9 cellular contexts compared by ENCODE assay signal in genomic region chr12:131511803-131512564, GRCh38.
DNase-seq lines count a peak whose midpoint lies in the region; ATAC-seq, FAIRE-seq and TF ChIP-seq lines count a peak whose summit lies in the region.
"Had no signal": no experiment of that assay in that cellular context is flagged by ENCODE, and none has a peak within 500 bp of the region (broad histone marks: within the 10 kb centered on the region; RNA-seq: fewer than 3 reads in every experiment).

No MANE protein-coding gene starts in this region.

- CTCF ChIA-PET in activated CD4-positive, alpha-beta T cell treated with anti-CD3 and anti-CD28 coated beads, Interleukin-2, amount 10 ng/mL, durations not matched to agents 7 days and 5 days (lab: Charles Lee): no interaction called here

- FAIRE-seq in D721Med (lab: Jason Lieb, UNC): no peak
- FAIRE-seq: TTC549 had no signal

- H3K27me3 ChIP-seq in neural progenitor cell: no peaks in the 10 kb centered on the region

- peak; percentile 18 for ATAC-seq in HG02642 (IDR thresholded peaks at IDR 0.05; ENCODE audit: poor library complexity, unreplicated experiment)

- no peak overlapping the region for H3K4me2 ChIP-seq in neural progenitor cell

- no peak overlapping the region for H3K4me3 Mint-ChIP-seq in activated CD4-positive, alpha-beta T cell treated with anti-CD3 and anti-CD28 coated beads, Interleukin-2, amount 10 ng/mL, durations not matched to agents 7 days and 5 days
- H3K4me3 Mint-ChIP-seq in neural progenitor cell: no peak overlapping the region

- H3K27ac ChIP-seq in neural progenitor cell: no peak overlapping the region

- no peaks in the 10 kb centered on the region for H3F3A ChIP-seq in neural progenitor cell (ENCODE audit: low read depth)

- H4K20me1 ChIP-seq in neural progenitor cell (ENCODE audit: low read depth): no peaks in the 10 kb centered on the region

- H3K36me3 ChIP-seq in neural progenitor cell: no peaks in the 10 kb centered on the region

- no peaks in the 10 kb centered on the region for H3K4me1 ChIP-seq in neural progenitor cell

- TF ChIP-seq CTCF in neural progenitor cell (IDR thresholded peaks at IDR 0.05) (no peak), D721Med (IDR thresholded peaks at IDR 0.05; ENCODE audit: insufficient read depth, missing control alignments) (no peak)

- H3K27me3 Mint-ChIP-seq in activated CD4-positive, alpha-beta T cell treated with anti-CD3 and anti-CD28 coated beads, Interleukin-2, amount 10 ng/mL, durations not matched to agents 7 days and 5 days: no peaks in the 10 kb centered on the region
- peaks cover 18% of the 10 kb centered on the region for H3K27me3 Mint-ChIP-seq in neural progenitor cell (ENCODE audit: insufficient read depth, low read depth)

- peaks cover 8% of the 10 kb centered on the region for H3K9me3 Mint-ChIP-seq in activated CD4-positive, alpha-beta T cell treated with anti-CD3 and anti-CD28 coated beads, Interleukin-2, amount 10 ng/mL, durations not matched to agents 7 days and 5 days
- H3K9me3 Mint-ChIP-seq in neural progenitor cell: peaks cover 7% of the 10 kb centered on the region

- POLR2A ChIA-PET in activated CD4-positive, alpha-beta T cell treated with anti-CD3 and anti-CD28 coated beads, Interleukin-2, amount 10 ng/mL, durations not matched to agents 7 days and 5 days (lab: Charles Lee): no interaction called here

- peak overlapping the region; percentile 76 for H3K27ac Mint-ChIP-seq in activated CD4-positive, alpha-beta T cell treated with anti-CD3 and anti-CD28 coated beads, Interleukin-2, amount 10 ng/mL, durations not matched to agents 7 days and 5 days
- H3K27ac Mint-ChIP-seq in neural progenitor cell: peak overlapping the region; percentile 26

- H3K9ac ChIP-seq in neural progenitor cell: no peak overlapping the region

- no peak overlapping the region for H3K4me3 ChIP-seq in neural progenitor cell

- DNase-seq in activated CD4-positive, alpha-beta T cell treated with anti-CD3 and anti-CD28 coated beads, Interleukin-2, amount 10 ng/mL, durations not matched to agents 7 days and 5 days: no peak
- no peak for DNase-seq in activated CD4-positive, alpha-beta T cell treated with anti-CD3 and anti-CD28 coated beads, Interleukin-2, amount 50 U/mL, for 48 hours
- DNase-seq in NCI-H1694 (lab: John Stamatoyannopoulos, UW) (peak; percentile 4), neural progenitor cell (ENCODE audit: low spot score) (no peak), NCI-H774 (lab: John Stamatoyannopoulos, UW) (no peak), D721Med (ENCODE audit: insufficient read length, low spot score) (no peak), GM03348 (ENCODE audit: low spot score) (no peak)

- H3K36me3 Mint-ChIP-seq in activated CD4-positive, alpha-beta T cell treated with anti-CD3 and anti-CD28 coated beads, Interleukin-2, amount 10 ng/mL, durations not matched to agents 7 days and 5 days (ENCODE audit: low read depth): no peaks in the 10 kb centered on the region
- no peaks in the 10 kb centered on the region for H3K36me3 Mint-ChIP-seq in neural progenitor cell

- H3K9me3 ChIP-seq in neural progenitor cell (ENCODE audit: low read depth): no peaks in the 10 kb centered on the region

- no peak overlapping the region for H2AFZ ChIP-seq in neural progenitor cell (replicated peaks)

- H3K4me1 Mint-ChIP-seq in activated CD4-positive, alpha-beta T cell treated with anti-CD3 and anti-CD28 coated beads, Interleukin-2, amount 10 ng/mL, durations not matched to agents 7 days and 5 days: peaks cover 15% of the 10 kb centered on the region
- H3K4me1 Mint-ChIP-seq in neural progenitor cell: peaks cover 22% of the 10 kb centered on the region

- H3K79me2 ChIP-seq in neural progenitor cell (ENCODE audit: low read depth): no peaks in the 10 kb centered on the region
